In the genomic region with DNA sequence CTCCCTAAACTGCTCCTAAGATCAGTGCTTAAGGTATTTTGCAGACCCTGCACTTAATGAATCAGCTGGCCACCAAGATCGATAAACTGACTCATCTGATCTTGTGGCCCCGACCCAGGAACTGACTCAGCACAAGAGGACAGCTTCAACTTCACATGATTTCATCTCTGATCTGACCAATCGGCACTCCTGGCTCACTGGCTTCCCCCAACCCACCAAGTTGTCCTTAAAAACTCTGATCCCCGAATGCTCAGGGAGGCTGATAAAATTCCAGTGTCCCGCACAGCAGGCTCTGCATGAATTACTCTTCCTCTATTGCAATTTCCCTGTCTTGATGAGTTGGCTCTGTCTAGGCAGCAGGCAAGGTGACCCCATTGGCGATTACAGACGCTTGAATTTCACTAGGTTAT, we compare ENCODE assay signal across 16 cellular contexts. TPM values are rescaled to one million over a fixed set of nuclear protein-coding genes. Genes with fewer than 3 reads are reported as not detected.
A peak's percentile ranks its signal among the peaks of the same experiment; 100 is the strongest.
DNase-seq lines count a peak whose midpoint lies in the region; ATAC-seq, FAIRE-seq and TF ChIP-seq lines count a peak whose summit lies in the region.
"Had no signal": no experiment of that assay in that cellular context is flagged by ENCODE, and none has a peak within 500 bp of the region (broad histone marks: within the 10 kb centered on the region; RNA-seq: fewer than 3 reads in every experiment).

No MANE protein-coding gene starts in this region.

- H3K27me3 Mint-ChIP-seq in nephron progenitor cell (ENCODE audit: low read depth, poor library complexity) = peaks cover 24% of the 10 kb centered on the region

- H3K4me2 ChIP-seq in HCT116 (ENCODE audit: low read length) = peak overlapping the region; percentile 85
- no peak overlapping the region for H3K4me2 ChIP-seq in H1 (ENCODE audit: insufficient read depth in 1 of 2, low read depth in 2 of 2, low read length in 2 of 2)

- no peak overlapping the region for H2BK120ac ChIP-seq in H1 (replicated peaks; ENCODE audit: low read depth, low read length)

- H3K4me3 Mint-ChIP-seq in nephron progenitor cell = no peak overlapping the region
- H3K4me3 Mint-ChIP-seq: activated CD8-positive, alpha-beta memory T cell treated with anti-CD3 and anti-CD28 coated beads, Interleukin-2, amount 10 ng/mL, durations not matched to agents 7 days and 5 days; activated naive CD8-positive, alpha-beta T cell treated with anti-CD3 and anti-CD28 coated beads, Interleukin-2, amount 50 U/mL, for 24 hours; neural crest cell had no signal

- TF ChIP-seq RAD21 in HCT116 (IDR thresholded peaks at IDR 0.05; ENCODE audit: low read depth) = no peak
- TF ChIP-seq RAD21 in H1 (IDR thresholded peaks at IDR 0.05 in 1 of 2, conservative IDR thresholded peaks at IDR 0.05 in 1 of 2; ENCODE audit: low read depth in 2 of 2, low read length in 2 of 2) = no peak

- H3K56ac ChIP-seq in H1 (replicated peaks; ENCODE audit: insufficient read length, low read depth, low read length) = no peak overlapping the region

- no peaks in the 10 kb centered on the region for H4K20me1 ChIP-seq in HCT116 (ENCODE audit: insufficient read depth)
- no peaks in the 10 kb centered on the region for H4K20me1 ChIP-seq in H1 (replicated peaks in 1 of 2; ENCODE audit: control insufficient read depth in 1 of 2, insufficient read depth in 2 of 2, low read length in 2 of 2)

- BruUV-seq in HCT116 (replicated peaks; lab: Mats Ljungman, UMichigan) = no TSS peak

- peak; percentile 88 for ATAC-seq in HCT116
- ATAC-seq: activated CD8-positive, alpha-beta memory T cell treated with anti-CD3 and anti-CD28 coated beads, Interleukin-2, amount 10 ng/mL, durations not matched to agents 7 days and 5 days; activated naive CD8-positive, alpha-beta T cell treated with anti-CD3 and anti-CD28 coated beads, Interleukin-2, amount 50 U/mL, for 24 hours; left lung had no signal

- DNase-seq in HCT116 (ENCODE audit: low read depth, low spot score) (peak; percentile 51), RCC 7860 (ENCODE audit: low spot score) (peak; percentile 73), H1 (ENCODE audit: low read depth in 1 of 2, low spot score in 2 of 2) (no peak), renal cortical epithelial cell (ENCODE audit: low read depth) (peak; percentile 40), dorsolateral prefrontal cortex (no peak), nephron progenitor cell (no peak), iPS-NIHi7 (ENCODE audit: extremely low spot score) (no peak)
- no peak for DNase-seq in stimulated activated CD4-positive, alpha-beta T cell treated with anti-CD3 and anti-CD28 coated beads, Interleukin-15, amount 100 ng/mL, for 24 hours
- DNase-seq: activated CD8-positive, alpha-beta memory T cell treated with anti-CD3 and anti-CD28 coated beads, Interleukin-2, amount 10 ng/mL, durations not matched to agents 7 days and 5 days; activated naive CD8-positive, alpha-beta T cell treated with anti-CD3 and anti-CD28 coated beads, Interleukin-2, amount 50 U/mL, for 24 hours; COR-L47; left lung; NCI-H1930; thyroid gland had no signal

- TF ChIP-seq CTCF in HCT116 (IDR thresholded peaks at IDR 0.05 in 2 of 3, conservative IDR thresholded peaks at IDR 0.05 in 1 of 3; ENCODE audit: borderline replicate concordance in 1 of 3, insufficient read depth in 1 of 3, low read depth in 2 of 3, low read length in 2 of 3) (no peak), H1 (IDR thresholded peaks at IDR 0.05; ENCODE audit: control extremely low read depth in 1 of 3, insufficient read depth in 1 of 3, low read depth in 1 of 3, low read length in 3 of 3) (no peak), dorsolateral prefrontal cortex (IDR thresholded peaks at IDR 0.05 in 54 of 56, conservative IDR thresholded peaks at IDR 0.05 in 2 of 56; ENCODE audit: low read depth in 1 of 56, partially characterized antibody in 56 of 56) (no peak), nephron progenitor cell (IDR thresholded peaks at IDR 0.05) (no peak)

- no peaks in the 10 kb centered on the region for H3K4me1 Mint-ChIP-seq in nephron progenitor cell
- H3K4me1 Mint-ChIP-seq: activated naive CD8-positive, alpha-beta T cell treated with anti-CD3 and anti-CD28 coated beads, Interleukin-2, amount 50 U/mL, for 24 hours; neural crest cell had no signal

- H3K79me2 ChIP-seq in HCT116 (ENCODE audit: insufficient read depth, low read length) (no peaks in the 10 kb centered on the region), H1 (ENCODE audit: control insufficient read depth in 1 of 2, insufficient read depth in 2 of 2, low read length in 2 of 2) (no peaks in the 10 kb centered on the region)

- no peaks in the 10 kb centered on the region for H3K9me2 ChIP-seq in HCT116 (ENCODE audit: insufficient read depth)

- H3K36me3 Mint-ChIP-seq in nephron progenitor cell (ENCODE audit: low read depth) = no peaks in the 10 kb centered on the region
- H3K36me3 Mint-ChIP-seq: activated CD8-positive, alpha-beta memory T cell treated with anti-CD3 and anti-CD28 coated beads, Interleukin-2, amount 10 ng/mL, durations not matched to agents 7 days and 5 days had no signal

- no peak overlapping the region for H2BK20ac ChIP-seq in H1 (ENCODE audit: low read length)

- H3K18ac ChIP-seq in H1 (ENCODE audit: extremely low read depth, low read length) = no peak overlapping the region

- H3K36me3 ChIP-seq in HCT116 (ENCODE audit: control insufficient read depth in 1 of 2, insufficient read depth in 2 of 2, low read length in 2 of 2) (no peaks in the 10 kb centered on the region), H1 (ENCODE audit: control insufficient read depth in 2 of 4, insufficient read depth in 4 of 4, low read length in 3 of 4) (no peaks in the 10 kb centered on the region)
- H3K36me3 ChIP-seq: left lung, thyroid gland had no signal

- no peak overlapping the region for H3K27ac Mint-ChIP-seq in nephron progenitor cell
- H3K27ac Mint-ChIP-seq: activated CD8-positive, alpha-beta memory T cell treated with anti-CD3 and anti-CD28 coated beads, Interleukin-2, amount 10 ng/mL, durations not matched to agents 7 days and 5 days; activated naive CD8-positive, alpha-beta T cell treated with anti-CD3 and anti-CD28 coated beads, Interleukin-2, amount 50 U/mL, for 24 hours had no signal

- TF ChIP-seq POLR2A in HCT116 (IDR thresholded peaks at IDR 0.05; ENCODE audit: borderline replicate concordance, extremely low read depth, insufficient read depth, insufficient read length) = no peak
- no peak for TF ChIP-seq POLR2A in H1 (IDR thresholded peaks at IDR 0.05; ENCODE audit: control extremely low read depth in 1 of 2, low read depth in 2 of 2, low read length in 2 of 2)

- no peak overlapping the region for H3K14ac ChIP-seq in H1 (ENCODE audit: insufficient read length)

- no peak overlapping the region for H3K27ac ChIP-seq in HCT116 (ENCODE audit: low read depth, low read length)
- H3K27ac ChIP-seq in H1 (ENCODE audit: low read depth, low read length) = no peak overlapping the region
- no peak overlapping the region for H3K27ac ChIP-seq in dorsolateral prefrontal cortex
- H3K27ac ChIP-seq: left lung, thyroid gland had no signal

- no peak overlapping the region for H2BK12ac ChIP-seq in H1 (ENCODE audit: low read depth, low read length)

- H2AK5ac ChIP-seq in H1 (ENCODE audit: low read depth, low read length) = no peak overlapping the region

- H2BK5ac ChIP-seq in H1 (ENCODE audit: low read depth, low read length) = no peak overlapping the region

- H3K23me2 ChIP-seq in H1 (ENCODE audit: low read depth, low read length) = no peaks in the 10 kb centered on the region

- no peak for TF ChIP-seq EP300 in H1 (IDR thresholded peaks at IDR 0.05; ENCODE audit: borderline replicate concordance in 1 of 2, low read depth in 2 of 2, low read length in 2 of 2)

- no peak overlapping the region for H4K8ac ChIP-seq in H1 (ENCODE audit: extremely low read depth, insufficient read depth, low read length)

- H3K4me1 ChIP-seq in HCT116 (ENCODE audit: control insufficient read depth in 1 of 2, insufficient read depth in 2 of 2, low read length in 2 of 2) (peaks cover 0 to 8% of the 10 kb centered on the region in 2 experiments; a peak in 2 of 4 replicates), H1 (replicated peaks in 1 of 4; ENCODE audit: control insufficient read depth in 3 of 4, insufficient read depth in 4 of 4, low read length in 3 of 4) (no peaks in the 10 kb centered on the region)
- H3K4me1 ChIP-seq: left lung, thyroid gland had no signal

- no peak overlapping the region for H4K91ac ChIP-seq in H1 (replicated peaks; ENCODE audit: insufficient read length, low read length)

- intact Hi-C loops in HCT116 (cut with micrococcal nuclease) (no loop called here), dorsolateral prefrontal cortex (cut with DNase I) (no loop called here)

- H3K9me3 Mint-ChIP-seq in nephron progenitor cell = no peaks in the 10 kb centered on the region
- H3K9me3 Mint-ChIP-seq: activated naive CD8-positive, alpha-beta T cell treated with anti-CD3 and anti-CD28 coated beads, Interleukin-2, amount 50 U/mL, for 24 hours; neural crest cell had no signal

- POLR2A ChIA-PET in HCT116 (lab: Charles Lee) (no interaction called here), H1 (lab: Charles Lee; ENCODE audit: partially characterized antibody) (no interaction called here)

- H3K9ac ChIP-seq in HCT116 (ENCODE audit: low read length) = peak overlapping the region; percentile 33; the same call in 1 of the 2 replicates
- peak overlapping the region in 1 of 4 experiments; percentile 18; a peak in 1 of 7 replicates for H3K9ac ChIP-seq in H1 (replicated peaks in 1 of 4; ENCODE audit: extremely low read depth in 1 of 4, low read depth in 3 of 4, low read length in 3 of 4)

- H3K4me3 ChIP-seq in HCT116 (replicated peaks in 1 of 2; ENCODE audit: low read depth in 1 of 2, low read length in 2 of 2) (peak overlapping the region; percentile 29 to 55), H1 (ENCODE audit: extremely low read depth in 1 of 4, insufficient read depth in 2 of 4, low read depth in 3 of 4, low read length in 4 of 4) (no peak overlapping the region), dorsolateral prefrontal cortex (no peak overlapping the region)
- H3K4me3 ChIP-seq: left lung, thyroid gland had no signal

- no peak overlapping the region for H4K5ac ChIP-seq in H1 (ENCODE audit: insufficient read length, low read depth, low read length)

- CTCF ChIA-PET in HCT116 (lab: Charles Lee) (interaction anchor here (1.1 kb wide), 1 partner anchor 70 kb away, joined by 3 read pairs; no protein-coding TSS in a partner anchor), H1 (lab: Charles Lee; ENCODE audit: partially characterized antibody) (interaction anchor here (1.1 to 1.9 kb wide), 3 partner anchors 17 to 169 kb away, joined by 3 to 8 read pairs (median 5); no protein-coding TSS in a partner anchor)

- H3K27me3 ChIP-seq in HCT116 (ENCODE audit: insufficient read depth, low read length) (no peaks in the 10 kb centered on the region), H1 (replicated peaks in 1 of 4; ENCODE audit: control insufficient read depth in 3 of 4, extremely low read depth in 1 of 4, insufficient read depth in 3 of 4, low read length in 3 of 4) (no peaks in the 10 kb centered on the region), dorsolateral prefrontal cortex (no peaks in the 10 kb centered on the region)
- H3K27me3 ChIP-seq: left lung, thyroid gland had no signal

- FAIRE-seq in RCC 7860 (lab: Jason Lieb, UNC) (peak; percentile 82), H1 (lab: Jason Lieb, UNC) (no peak)

- RAD21 ChIA-PET in HCT116 (lab: Charles Lee; ENCODE audit: low non-redundant PET in 1 of 2, low total read pairs in 2 of 2, uncharacterized antibody in 2 of 2, unreplicated experiment in 2 of 2) = no interaction called here

- H3K9me3 ChIP-seq in HCT116 (ENCODE audit: control insufficient read depth in 1 of 2, insufficient read depth in 1 of 2, low read depth in 1 of 2, low read length in 2 of 2) (no peaks in the 10 kb centered on the region), H1 (ENCODE audit: insufficient read depth in 2 of 2, low read depth in 1 of 2, low read length in 1 of 2) (no peaks in the 10 kb centered on the region)
- H3K9me3 ChIP-seq: left lung, thyroid gland had no signal

- H2AFZ ChIP-seq in HCT116 (ENCODE audit: low read depth, low read length, poor library complexity, severe bottlenecking) (peak overlapping the region; percentile 99), H1 (ENCODE audit: low read length) (peak overlapping the region; percentile 90)

- H3K79me1 ChIP-seq in H1 (ENCODE audit: low read depth, low read length) = no peaks in the 10 kb centered on the region

- WGBS in H1 (ENCODE audit: extremely low coverage in 1 of 2, insufficient coverage in 1 of 2, insufficient read length in 1 of 2, insufficient replicate concordance in 2 of 2, low coverage in 1 of 2, low lambda C conversion rate in 2 of 2, missing lambda C conversion rate in 1 of 2), 2 experiments = 72% methylated on average over 7 of the region's 7 CpGs; no CpG with 5 or more reads in 1 of the 2 experiments

- no peak overlapping the region for H3K23ac ChIP-seq in H1 (ENCODE audit: insufficient read length)

- no peak overlapping the region for H2BK15ac ChIP-seq in H1 (ENCODE audit: low read length)

- H3K4ac ChIP-seq in H1 (replicated peaks; ENCODE audit: insufficient read length, low read depth, low read length) = no peak overlapping the region

RNA-seq across cellular contexts. Expression of gene HTR3E, which starts 13.5 kb away (rescaled TPM):
- total RNA-seq in HCT116 (2021; ENCODE audit: unreplicated experiment) (not detected), renal cortical epithelial cell (not detected in 2 replicates), dorsolateral prefrontal cortex (not detected)
- polyA plus RNA-seq in HCT116 (2012) = not detected in 2 replicates
- not detected in 2 replicates for total RNA-seq in H1 (2021; fragmentation: NEBNext Ultra II Directional; extraction: Animal tissue kit (Norgen Biotek cat#: 25700))
- polyA plus RNA-seq in H1 (2011; rRNA removed) = not detected in 2 replicates
- not detected for polyA plus RNA-seq in H1 (2011; cell fraction: cytosol; rRNA removed)
- polyA plus RNA-seq in H1 (2011; cell fraction: nucleus; rRNA removed) = not detected
- not detected in 4 replicates for polyA plus RNA-seq in H1 (2012, experiment 1 of 2)
- not detected for polyA plus RNA-seq in H1 (2012, experiment 2 of 2)
- polyA plus RNA-seq in H1 (2013, experiment 1 of 2) = not detected
- polyA plus RNA-seq in H1 (2013, experiment 2 of 2) = not detected
- polyA minus RNA-seq in H1 (2011; rRNA and poly(A)+ RNA removed) = not detected in 2 replicates
- polyA minus RNA-seq in H1 (2011; cell fraction: cytosol; rRNA and poly(A)+ RNA removed) = not detected
- not detected for polyA minus RNA-seq in H1 (2011; cell fraction: nucleus; rRNA and poly(A)+ RNA removed)
- total RNA-seq: activated CD8-positive, alpha-beta memory T cell treated with anti-CD3 and anti-CD28 coated beads, Interleukin-2, amount 10 ng/mL, durations not matched to agents 7 days and 5 days; glomerular endothelial cell; left lung; neural crest cell; thyroid gland had no signal

RNA-seq across cellular contexts. Expression of gene EIF2B5, which starts 24.8 kb away (rescaled TPM):
- total RNA-seq in HCT116 (2021; ENCODE audit: unreplicated experiment) (50.3 TPM), renal cortical epithelial cell (36.1 and 43.8 TPM in 2 replicates), dorsolateral prefrontal cortex (10 to 100 TPM; 35.0 to 63.0 (median 44.9) TPM)
- polyA plus RNA-seq in HCT116 (2012) = 37.1 and 41.4 TPM in 2 replicates
- 40.0 and 42.5 TPM in 2 replicates for total RNA-seq in H1 (2021; fragmentation: NEBNext Ultra II Directional; extraction: Animal tissue kit (Norgen Biotek cat#: 25700))
- 32.1 and 33.1 TPM in 2 replicates for polyA plus RNA-seq in H1 (2011; rRNA removed)
- 44.9 TPM for polyA plus RNA-seq in H1 (2011; cell fraction: cytosol; rRNA removed)
- polyA plus RNA-seq in H1 (2011; cell fraction: nucleus; rRNA removed) = 63.9 TPM
- polyA plus RNA-seq in H1 (2012, experiment 1 of 2) = 36.5 to 43.9 TPM (median 37.4 TPM) in 4 replicates
- polyA plus RNA-seq in H1 (2012, experiment 2 of 2) = 33.2 TPM
- polyA plus RNA-seq in H1 (2013, experiment 1 of 2) = 29.6 TPM
- polyA plus RNA-seq in H1 (2013, experiment 2 of 2) = 30.7 TPM
- polyA minus RNA-seq in H1 (2011; rRNA and poly(A)+ RNA removed) = 46.4 and 51.6 TPM in 2 replicates
- 21.0 TPM for polyA minus RNA-seq in H1 (2011; cell fraction: cytosol; rRNA and poly(A)+ RNA removed)
- polyA minus RNA-seq in H1 (2011; cell fraction: nucleus; rRNA and poly(A)+ RNA removed) = 39.8 TPM

RNA-seq across cellular contexts. Expression of gene DVL3, which starts 44.9 kb away (rescaled TPM):
- total RNA-seq in HCT116 (2021; ENCODE audit: unreplicated experiment) (60.7 TPM), renal cortical epithelial cell (16.8 and 63.6 TPM in 2 replicates), dorsolateral prefrontal cortex (10 to 100 TPM; 48.6 to 82.7 (median 65.1) TPM)
- polyA plus RNA-seq in HCT116 (2012) = 47.4 and 54.3 TPM in 2 replicates
- total RNA-seq in H1 (2021; fragmentation: NEBNext Ultra II Directional; extraction: Animal tissue kit (Norgen Biotek cat#: 25700)) = 64.9 and 66.6 TPM in 2 replicates
- polyA plus RNA-seq in H1 (2011; rRNA removed) = 38.5 and 51.2 TPM in 2 replicates
- 36.1 TPM for polyA plus RNA-seq in H1 (2011; cell fraction: cytosol; rRNA removed)
- polyA plus RNA-seq in H1 (2011; cell fraction: nucleus; rRNA removed) = 111 TPM
- 38.0 to 54.6 TPM (median 48.8 TPM) in 4 replicates for polyA plus RNA-seq in H1 (2012, experiment 1 of 2)
- polyA plus RNA-seq in H1 (2012, experiment 2 of 2) = 29.5 TPM
- 35.3 TPM for polyA plus RNA-seq in H1 (2013, experiment 1 of 2)
- 35.6 TPM for polyA plus RNA-seq in H1 (2013, experiment 2 of 2)
- 35.1 and 42.2 TPM in 2 replicates for polyA minus RNA-seq in H1 (2011; rRNA and poly(A)+ RNA removed)
- polyA minus RNA-seq in H1 (2011; cell fraction: cytosol; rRNA and poly(A)+ RNA removed) = 29.9 TPM
- 32.1 TPM for polyA minus RNA-seq in H1 (2011; cell fraction: nucleus; rRNA and poly(A)+ RNA removed)

RNA-seq across cellular contexts. Expression of gene HTR3C, which starts 57.5 kb away (rescaled TPM):
- total RNA-seq in HCT116 (2021; ENCODE audit: unreplicated experiment) (not detected), renal cortical epithelial cell (not detected in 2 replicates), dorsolateral prefrontal cortex (not detected)
- not detected in 2 replicates for polyA plus RNA-seq in HCT116 (2012)
- total RNA-seq in H1 (2021; fragmentation: NEBNext Ultra II Directional; extraction: Animal tissue kit (Norgen Biotek cat#: 25700)) = not detected in 2 replicates
- polyA plus RNA-seq in H1 (2011; rRNA removed) = 0.03 and 0.05 TPM in 2 replicates
- polyA plus RNA-seq in H1 (2011; cell fraction: cytosol; rRNA removed) = 0.06 TPM
- polyA plus RNA-seq in H1 (2011; cell fraction: nucleus; rRNA removed) = not detected
- polyA plus RNA-seq in H1 (2012, experiment 1 of 2) = not detected in 4 replicates
- not detected for polyA plus RNA-seq in H1 (2012, experiment 2 of 2)
- polyA plus RNA-seq in H1 (2013, experiment 1 of 2) = not detected
- not detected for polyA plus RNA-seq in H1 (2013, experiment 2 of 2)
- not detected in 2 replicates for polyA minus RNA-seq in H1 (2011; rRNA and poly(A)+ RNA removed)
- not detected for polyA minus RNA-seq in H1 (2011; cell fraction: cytosol; rRNA and poly(A)+ RNA removed)
- not detected for polyA minus RNA-seq in H1 (2011; cell fraction: nucleus; rRNA and poly(A)+ RNA removed)
- total RNA-seq: activated CD8-positive, alpha-beta memory T cell treated with anti-CD3 and anti-CD28 coated beads, Interleukin-2, amount 10 ng/mL, durations not matched to agents 7 days and 5 days; glomerular endothelial cell; neural crest cell had no signal

Comparison
In these comparisons a context has a peak if more than half of its experiments do, and no peak if none do; other contexts are left out.
1. DNase-seq: peak in HCT116 (single experiment), RCC 7860 (single experiment) and renal cortical epithelial cell (single experiment); none in H1 (0 of 2), stimulated activated CD4-positive, alpha-beta T cell treated with anti-CD3 and anti-CD28 coated beads, Interleukin-15, amount 100 ng/mL, for 24 hours (single experiment), dorsolateral prefrontal cortex (0 of 10), nephron progenitor cell (single experiment) and iPS-NIHi7 (single experiment).
2. H3K4me3 ChIP-seq: peak in HCT116 (2 of 2); none in H1 (0 of 4) and dorsolateral prefrontal cortex (0 of 59).
3. Of the 16 proteins assayed by ChIP-seq in both H1 and HCT116: peak only in H1: none; only in HCT116: FOSL1, JUND, POLR2AphosphoS5 and SP1; in both: none; in neither: 12.